Comparison of ENCODE assay signal across 12 cellular contexts in genomic region chr16:85728879-85729278, GRCh38. TPM values are rescaled to one million over a fixed set of nuclear protein-coding genes. Genes with fewer than 3 reads are reported as not detected.
A peak's percentile ranks its signal among the peaks of the same experiment; 100 is the strongest.
DNase-seq lines count a peak whose midpoint lies in the region; ATAC-seq and TF ChIP-seq lines count a peak whose summit lies in the region.
"Had no signal": no experiment of that assay in that cellular context is flagged by ENCODE, and none has a peak within 500 bp of the region (broad histone marks: within the 10 kb centered on the region; RNA-seq: fewer than 3 reads in every experiment).

No MANE protein-coding gene starts in this region.

- H3K79me2 ChIP-seq in PC-9 (ENCODE audit: low read depth) = no peaks in the 10 kb centered on the region

- H3K4me2 ChIP-seq in PC-9 = no peak overlapping the region

- peaks cover 6% of the 10 kb centered on the region; the same call in 1 of the 2 replicates for H3F3A ChIP-seq in PC-9 (ENCODE audit: insufficient read depth, low read depth)

- TF ChIP-seq CTCF in 22Rv1 (IDR thresholded peaks at IDR 0.05) (peak; percentile 28; the same call in 1 of the 2 replicates), GM12873 (IDR thresholded peaks at IDR 0.05; ENCODE audit: insufficient read depth, low read depth, low read length, missing control alignments) (peak; percentile 52), PC-9 (conservative IDR thresholded peaks at IDR 0.05) (peak; percentile 38; the same call in 1 of the 2 replicates), epithelial cell of esophagus (IDR thresholded peaks at IDR 0.05; ENCODE audit: insufficient read depth, low read depth, low read length, missing control alignments) (peak; percentile 23)

- H3K9me3 ChIP-seq in PC-9 (ENCODE audit: insufficient read depth, low read depth) = no peaks in the 10 kb centered on the region
- H3K9me3 ChIP-seq: breast epithelium had no signal

- H3K4me3 ChIP-seq in PC-9 (no peak overlapping the region), epithelial cell of esophagus (ENCODE audit: low read length) (no peak overlapping the region)
- H3K4me3 ChIP-seq: breast epithelium had no signal

- peaks cover 9% of the 10 kb centered on the region; the same call in 1 of the 2 replicates for H3K4me1 ChIP-seq in PC-9 (replicated peaks; ENCODE audit: insufficient read depth)
- H3K4me1 ChIP-seq: breast epithelium had no signal

- in situ Hi-C loops in G401 (cut with HindIII; ENCODE audit: low sequenced_read_pairs) = no loop called here

- H3K27me3 ChIP-seq in PC-9 (ENCODE audit: insufficient read depth, low read depth) = no peaks in the 10 kb centered on the region
- H3K27me3 ChIP-seq: breast epithelium had no signal

- POLR2A ChIA-PET in PC-9 (lab: Charles Lee; ENCODE audit: unreplicated experiment) = no interaction called here

- H4K20me1 ChIP-seq in PC-9 (ENCODE audit: insufficient read depth) = no peaks in the 10 kb centered on the region; the same call in 1 of the 2 replicates

- no peak overlapping the region for H2AFZ ChIP-seq in PC-9

- BruUV-seq in PC-9 (replicated peaks; lab: Mats Ljungman, UMichigan) = no TSS peak

- DNase-seq in PC-9 = no peak
- no peak for DNase-seq in epithelial cell of esophagus (ENCODE audit: low read depth)
- no peak for DNase-seq in G401 (ENCODE audit: low spot score)
- no peak for DNase-seq in activated CD8-positive, alpha-beta memory T cell treated with anti-CD3 and anti-CD28 coated beads for 24 hours
- DNase-seq in SK-N-DZ (ENCODE audit: low spot score) = no peak
- DNase-seq: NCI-H2029 treated with DMSO at 0.1 percent for 48 hours; stimulated activated CD4-positive, alpha-beta T cell treated with anti-CD3 and anti-CD28 coated beads, Interleukin-2, amount 100 ng/mL, for 48 hours had no signal

- no peaks in the 10 kb centered on the region for H3K9me2 ChIP-seq in PC-9 (ENCODE audit: insufficient read depth)

- no peak overlapping the region for H3K27ac ChIP-seq in 22Rv1
- no peak overlapping the region for H3K27ac ChIP-seq in PC-9
- H3K27ac ChIP-seq: breast epithelium had no signal

- intact Hi-C loops in PC-9 (cut with micrococcal nuclease; ENCODE audit: unreplicated experiment) = loop anchor here (10.0 kb wide), 1 partner anchor 46 kb away; no protein-coding TSS in a partner anchor

- CTCF ChIA-PET in PC-9 (lab: Charles Lee) = interaction anchor here (0.9 kb wide), 1 partner anchor 9 kb away, joined by 4 read pairs; no protein-coding TSS in a partner anchor

- no peaks in the 10 kb centered on the region for H3K36me3 ChIP-seq in PC-9 (ENCODE audit: low read depth)
- H3K36me3 ChIP-seq: breast epithelium had no signal

- ATAC-seq in GM21737 (IDR thresholded peaks at IDR 0.05; ENCODE audit: unreplicated experiment) = no peak
- ATAC-seq: stimulated activated memory B cell treated with anti-CD40 and anti-IgM and Interleukin-4, amounts not matched to agents 10 μg/mL and 1 μg/mL and 100 μg/mL, for 72 hours had no signal

RNA-seq across cellular contexts. Expression of gene C16orf74, which starts 22.0 kb away (rescaled TPM):
- total RNA-seq in PC-9 (2021) = 44.3 and 51.6 TPM in 2 replicates
- 1.4 and 13.4 TPM in 2 replicates for total RNA-seq in G401 (2014; rRNA removed; shearing (Covaris generic))
- polyA plus RNA-seq in SK-N-DZ (2014; cell fraction: cytosol; rRNA removed) = 0.24 TPM in 1 of 2 replicates, not detected in the other
- 1.8 TPM in 1 of 2 replicates, not detected in the other for polyA plus RNA-seq in SK-N-DZ (2014; cell fraction: nucleus; rRNA removed)

RNA-seq across cellular contexts. Expression of gene GINS2, which starts 40.1 kb away (rescaled TPM):
- 18.4 and 20.2 TPM in 2 replicates for total RNA-seq in PC-9 (2021)
- total RNA-seq in G401 (2014; rRNA removed; shearing (Covaris generic)) = 47.8 and 48.9 TPM in 2 replicates
- polyA plus RNA-seq in SK-N-DZ (2014; cell fraction: cytosol; rRNA removed) = 102 and 106 TPM in 2 replicates
- polyA plus RNA-seq in SK-N-DZ (2014; cell fraction: nucleus; rRNA removed) = 64.7 and 66.3 TPM in 2 replicates
